Comparison of ENCODE assay signal across 7 cellular contexts in the genomic region with DNA sequence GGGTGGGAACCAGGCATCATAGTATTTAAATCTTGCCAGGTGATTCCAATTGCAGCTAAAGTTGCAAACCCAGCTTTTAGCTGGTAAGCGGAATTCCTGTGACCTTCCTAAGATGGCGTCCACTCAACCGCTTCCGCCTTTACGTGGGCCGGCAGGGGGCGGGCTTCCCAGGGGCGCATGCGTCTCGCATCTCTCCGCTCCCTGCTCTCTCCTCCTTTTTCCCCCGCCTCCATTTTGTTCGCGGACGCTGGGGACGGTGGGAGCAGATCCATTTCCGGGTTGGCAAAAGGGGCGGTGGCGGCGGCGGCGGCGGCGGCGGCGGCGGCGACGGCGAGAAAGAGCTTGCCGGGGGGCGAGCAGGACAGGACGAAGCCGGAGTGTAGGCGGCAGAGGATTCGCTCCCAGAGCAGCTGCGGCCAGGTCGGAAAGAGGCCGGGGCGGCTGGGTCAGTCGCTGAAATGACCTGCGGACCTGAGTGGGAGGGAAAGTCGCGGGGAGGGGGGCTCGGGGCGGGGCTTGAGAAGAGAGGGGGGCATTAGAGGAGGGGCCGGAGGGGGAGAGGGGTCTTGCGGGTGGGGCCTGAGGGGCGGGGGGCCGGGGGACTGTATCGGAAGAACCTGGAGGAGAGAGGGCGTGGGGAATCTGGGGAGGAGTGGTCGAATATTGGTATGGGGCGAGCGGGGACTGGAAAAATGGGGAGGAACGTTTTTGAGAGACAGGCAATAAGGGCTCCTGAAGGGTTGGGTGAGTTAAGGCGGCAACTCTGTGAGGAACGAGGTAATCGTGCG. TPM values are rescaled to one million over a fixed set of nuclear protein-coding genes. Genes with fewer than 3 reads are reported as not detected.
DNase-seq lines count a peak whose midpoint lies in the region; ATAC-seq, FAIRE-seq and TF ChIP-seq lines count a peak whose summit lies in the region.

A gene with protein sequence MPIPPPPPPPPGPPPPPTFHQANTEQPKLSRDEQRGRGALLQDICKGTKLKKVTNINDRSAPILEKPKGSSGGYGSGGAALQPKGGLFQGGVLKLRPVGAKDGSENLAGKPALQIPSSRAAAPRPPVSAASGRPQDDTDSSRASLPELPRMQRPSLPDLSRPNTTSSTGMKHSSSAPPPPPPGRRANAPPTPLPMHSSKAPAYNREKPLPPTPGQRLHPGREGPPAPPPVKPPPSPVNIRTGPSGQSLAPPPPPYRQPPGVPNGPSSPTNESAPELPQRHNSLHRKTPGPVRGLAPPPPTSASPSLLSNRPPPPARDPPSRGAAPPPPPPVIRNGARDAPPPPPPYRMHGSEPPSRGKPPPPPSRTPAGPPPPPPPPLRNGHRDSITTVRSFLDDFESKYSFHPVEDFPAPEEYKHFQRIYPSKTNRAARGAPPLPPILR (plus strand): TSS at position 232 of the 788 bp plus-strand sequence. CDS start 37,156 bp downstream, outside the sequence.

- peaks cover 7% of the 10 kb centered on the region for H3K27me3 Mint-ChIP-seq in brain

- peak; percentile 39 for FAIRE-seq in TTC549 (lab: Jason Lieb, UNC)

- H3K4me3 Mint-ChIP-seq in brain = peak within 1 kb of the TSS; percentile 88 to 95 (median 94)

- H3K4me1 Mint-ChIP-seq in brain = peaks cover 42% of the 10 kb centered on the region

- DNase-seq in NCI-H2107 treated with DMSO at 0.1 percent for 48 hours (lab: John Stamatoyannopoulos, UW; ENCODE audit: unreplicated experiment) = peak; percentile 97
- DNase-seq in skeletal muscle cell (ENCODE audit: low read depth) = peak; percentile 85

- no peaks in the 10 kb centered on the region for H3K9me3 Mint-ChIP-seq in brain

- ATAC-seq in GM18508 (IDR thresholded peaks at IDR 0.05; ENCODE audit: insufficient read depth, unreplicated experiment) = peak; percentile 64
- ATAC-seq in HG03060 (IDR thresholded peaks at IDR 0.05; ENCODE audit: low read depth, unreplicated experiment) = peak; percentile 68

- H3K27ac Mint-ChIP-seq in brain = peak within 1 kb of the TSS; percentile 96 to 100 (median 98)

- TF ChIP-seq CTCF in brain (conservative IDR thresholded peaks at IDR 0.05) = peak; percentile 77 to 83

- H3K4me3 ChIP-seq in iPS-11a (ENCODE audit: low read depth, low read length) (peak within 1 kb of the TSS; percentile 92), skeletal muscle cell (ENCODE audit: low read depth, low read length) (peak within 1 kb of the TSS; percentile 87)

- peaks cover 4% of the 10 kb centered on the region for H3K36me3 Mint-ChIP-seq in brain

RNA-seq across cellular contexts. Expression of the gene that starts here (rescaled TPM):
- polyA plus RNA-seq in brain (ENCODE audit: insufficient read depth, low read depth, low replicate concordance) = 26.4 TPM

Comparison
In these comparisons a context has a peak if more than half of its experiments do, and no peak if none do; other contexts are left out.
1. Peak in every context shown above with its lines: DNase-seq, ATAC-seq and H3K4me3 ChIP-seq.